In genomic region chr14:86847176-86847575, GRCh38 we compare ENCODE assay signal across 32 cellular contexts.
"Had no signal": no experiment of that assay in that cellular context is flagged by ENCODE, and none has a peak within 500 bp of the region (broad histone marks: within the 10 kb centered on the region; RNA-seq: fewer than 3 reads in every experiment).

No MANE protein-coding gene starts in this region.

- H3K4me3 ChIP-seq: SJSA1 had no signal

- H3K9me3 ChIP-seq: SJSA1, SK-N-SH had no signal

- H3K4me1 Mint-ChIP-seq: activated CD4-positive, alpha-beta memory T cell treated with anti-CD3 and anti-CD28 coated beads, Interleukin-2, amount 10 ng/mL, durations not matched to agents 7 days and 5 days; activated CD4-positive, alpha-beta T cell treated with anti-CD3 and anti-CD28 coated beads for 36 hours; activated CD8-positive, alpha-beta memory T cell treated with anti-CD3 and anti-CD28 coated beads, Interleukin-2, amount 10 ng/mL, durations not matched to agents 7 days and 5 days; activated naive CD4-positive, alpha-beta T cell treated with anti-CD3 and anti-CD28 coated beads, Interleukin-2, amount 10 ng/mL, durations not matched to agents 7 days and 5 days; activated naive CD8-positive, alpha-beta T cell treated with anti-CD3 and anti-CD28 coated beads, Interleukin-2, amount 50 U/mL, for 24 hours had no signal

- ATAC-seq: activated CD4-positive, alpha-beta T cell treated with anti-CD3 and anti-CD28 coated beads for 36 hours; activated CD4-positive, CD25-positive, alpha-beta regulatory T cell treated with anti-CD3 and anti-CD28 coated beads, Interleukin-2, amount 50 U/mL, for 24 hours; activated CD8-positive, alpha-beta memory T cell treated with anti-CD3 and anti-CD28 coated beads, Interleukin-2, amount 10 ng/mL, durations not matched to agents 7 days and 5 days; activated naive CD8-positive, alpha-beta T cell treated with anti-CD3 and anti-CD28 coated beads, Interleukin-2, amount 50 U/mL, for 24 hours; Panc1 had no signal

- H3K27me3 ChIP-seq: brain microvascular endothelial cell, SJSA1 had no signal

- H3K27ac Mint-ChIP-seq: activated CD4-positive, alpha-beta memory T cell treated with anti-CD3 and anti-CD28 coated beads, Interleukin-2, amount 10 ng/mL, durations not matched to agents 7 days and 5 days; activated CD4-positive, alpha-beta T cell treated with anti-CD3 and anti-CD28 coated beads for 36 hours; activated CD8-positive, alpha-beta memory T cell treated with anti-CD3 and anti-CD28 coated beads, Interleukin-2, amount 10 ng/mL, durations not matched to agents 7 days and 5 days; activated naive CD4-positive, alpha-beta T cell treated with anti-CD3 and anti-CD28 coated beads, Interleukin-2, amount 10 ng/mL, durations not matched to agents 7 days and 5 days; activated naive CD8-positive, alpha-beta T cell; activated naive CD8-positive, alpha-beta T cell treated with anti-CD3 and anti-CD28 coated beads, Interleukin-2, amount 50 U/mL, for 24 hours; T-helper 1 cell treated with Interleukin-12 subunit alpha and Interleukin-12 subunit beta and Interleukin-4 antibody, amounts not matched to agents 30 μg/mL and 1 μg/mL, for 36 hours; T-helper 2 cell treated with Interferon-gamma antibody and Interleukin-4, amounts not matched to agents 5 μg/mL and 100 μg/mL, for 36 hours had no signal

- H3K36me3 ChIP-seq: brain microvascular endothelial cell, SJSA1 had no signal

- H3K4me3 Mint-ChIP-seq: activated CD4-positive, alpha-beta memory T cell treated with anti-CD3 and anti-CD28 coated beads, Interleukin-2, amount 10 ng/mL, durations not matched to agents 7 days and 5 days; activated CD4-positive, alpha-beta T cell treated with anti-CD3 and anti-CD28 coated beads for 36 hours; activated CD8-positive, alpha-beta memory T cell treated with anti-CD3 and anti-CD28 coated beads, Interleukin-2, amount 10 ng/mL, durations not matched to agents 7 days and 5 days; activated naive CD4-positive, alpha-beta T cell treated with anti-CD3 and anti-CD28 coated beads, Interleukin-2, amount 10 ng/mL, durations not matched to agents 7 days and 5 days; activated naive CD8-positive, alpha-beta T cell; activated naive CD8-positive, alpha-beta T cell treated with anti-CD3 and anti-CD28 coated beads, Interleukin-2, amount 50 U/mL, for 24 hours; T-helper 1 cell treated with Interleukin-12 subunit alpha and Interleukin-12 subunit beta and Interleukin-4 antibody, amounts not matched to agents 30 μg/mL and 1 μg/mL, for 36 hours; T-helper 2 cell treated with Interferon-gamma antibody and Interleukin-4, amounts not matched to agents 5 μg/mL and 100 μg/mL, for 36 hours had no signal

- H3K9ac ChIP-seq: SK-N-SH had no signal

- H3K27ac ChIP-seq: brain microvascular endothelial cell, SJSA1 had no signal

- H3K4me2 ChIP-seq: SK-N-SH had no signal

- H3K36me3 Mint-ChIP-seq: activated CD8-positive, alpha-beta memory T cell treated with anti-CD3 and anti-CD28 coated beads, Interleukin-2, amount 10 ng/mL, durations not matched to agents 7 days and 5 days; activated naive CD4-positive, alpha-beta T cell treated with anti-CD3 and anti-CD28 coated beads, Interleukin-2, amount 10 ng/mL, durations not matched to agents 7 days and 5 days; activated naive CD8-positive, alpha-beta T cell had no signal

- DNase-seq: activated CD4-positive, alpha-beta memory T cell treated with anti-CD3 and anti-CD28 coated beads, Interleukin-2, amount 10 ng/mL, durations not matched to agents 7 days and 5 days; activated CD4-positive, alpha-beta T cell treated with anti-CD3 and anti-CD28 coated beads for 36 hours; activated CD4-positive, alpha-beta T cell treated with anti-CD3 and anti-CD28 coated beads, Interleukin-2, amount 50 U/mL, for 1 hour; activated CD8-positive, alpha-beta memory T cell treated with anti-CD3 and anti-CD28 coated beads for 24 hours; activated CD8-positive, alpha-beta memory T cell treated with anti-CD3 and anti-CD28 coated beads, Interleukin-2, amount 10 ng/mL, durations not matched to agents 7 days and 5 days; activated CD8-positive, alpha-beta memory T cell treated with anti-CD3 and anti-CD28 coated beads, Interleukin-2, amount 50 U/mL, for 48 hours; activated effector memory CD4-positive, alpha-beta T cell treated with Interleukin-2 at 50 U/mL for 16 hours; activated naive CD4-positive, alpha-beta T cell treated with anti-CD3 and anti-CD28 coated beads, Interleukin-2, amount 10 ng/mL, durations not matched to agents 7 days and 5 days; activated naive CD8-positive, alpha-beta T cell treated with anti-CD3 and anti-CD28 coated beads, Interleukin-2, amount 50 U/mL, for 24 hours; activated T-cell treated with anti-CD3 and anti-CD28 coated beads, Interleukin-2, amount 50 U/mL, for 48 hours; anterior cingulate cortex; brain microvascular endothelial cell; central memory CD4-positive, alpha-beta T cell; MM.1S; MV-4-11; NCI-H1092; NCI-H1436 treated with DMSO at 0.1 percent for 48 hours; NCI-H187; NCI-H2029 treated with DMSO at 0.1 percent for 48 hours; NCI-H2171 treated with DMSO at 0.1 percent for 48 hours; NCI-H2227 treated with DMSO at 0.1 percent for 48 hours; NCI-H446; NCI-H510A treated with DMSO at 0.1 percent for 48 hours; NCI-H526 treated with DMSO at 0.1 percent for 48 hours; SHP77 treated with DMSO at 0.1 percent for 48 hours; SK-N-SH had no signal

- H3K27me3 Mint-ChIP-seq: activated CD4-positive, alpha-beta memory T cell treated with anti-CD3 and anti-CD28 coated beads, Interleukin-2, amount 10 ng/mL, durations not matched to agents 7 days and 5 days; activated CD4-positive, alpha-beta T cell treated with anti-CD3 and anti-CD28 coated beads for 36 hours; activated CD8-positive, alpha-beta memory T cell treated with anti-CD3 and anti-CD28 coated beads, Interleukin-2, amount 10 ng/mL, durations not matched to agents 7 days and 5 days; activated naive CD4-positive, alpha-beta T cell treated with anti-CD3 and anti-CD28 coated beads, Interleukin-2, amount 10 ng/mL, durations not matched to agents 7 days and 5 days; activated naive CD8-positive, alpha-beta T cell; activated naive CD8-positive, alpha-beta T cell treated with anti-CD3 and anti-CD28 coated beads, Interleukin-2, amount 50 U/mL, for 24 hours had no signal
